11 cellular contexts compared by ENCODE assay signal in the genomic region with DNA sequence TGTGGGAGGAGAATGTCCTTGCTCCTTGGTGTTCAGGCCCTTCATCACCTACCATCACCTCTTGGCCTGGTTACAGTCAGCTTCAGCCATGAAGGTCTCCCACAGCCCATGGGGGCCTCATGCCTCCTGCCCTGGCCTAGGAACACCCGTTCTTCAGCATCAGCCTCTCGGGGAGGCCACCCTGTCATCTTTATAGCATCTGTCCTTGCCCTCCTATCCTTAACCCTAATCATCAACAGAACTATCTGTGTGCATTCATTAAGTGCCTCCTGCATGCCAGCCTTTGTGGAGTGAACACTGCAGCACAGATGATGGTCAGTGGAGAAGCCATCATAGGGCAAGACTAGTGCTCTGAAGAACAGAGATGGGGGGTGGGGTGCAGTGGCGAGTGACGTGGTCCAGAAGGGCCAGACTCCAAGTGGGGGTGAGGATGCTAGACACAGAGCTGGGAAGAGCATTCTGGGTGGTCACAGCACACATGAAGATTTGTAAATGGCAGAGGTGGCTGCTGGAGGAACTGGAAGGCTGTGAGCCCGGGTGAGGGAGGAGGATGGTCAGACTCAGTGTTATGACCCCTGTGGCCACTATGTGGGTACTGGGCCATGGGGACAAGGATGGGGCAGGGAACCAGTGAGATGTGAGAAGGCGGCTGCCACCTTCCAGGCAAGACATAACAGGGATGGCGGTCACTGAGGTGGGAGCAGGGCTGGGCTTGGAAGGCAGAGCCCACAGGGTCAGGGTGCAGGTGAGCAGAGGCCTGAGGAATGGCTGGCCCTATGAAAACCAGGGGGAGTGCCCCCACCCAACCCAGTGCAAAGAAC. TPM values are rescaled to one million over a fixed set of nuclear protein-coding genes. Genes with fewer than 3 reads are reported as not detected.
DNase-seq lines count a peak whose midpoint lies in the region; ATAC-seq and TF ChIP-seq lines count a peak whose summit lies in the region.
"Had no signal": no experiment of that assay in that cellular context is flagged by ENCODE, and none has a peak within 500 bp of the region (broad histone marks: within the 10 kb centered on the region; RNA-seq: fewer than 3 reads in every experiment).

No MANE protein-coding gene starts in this region.

- no peak overlapping the region for H3K4me3 ChIP-seq in OCI-LY1 (ENCODE audit: low read depth, low read length, poor library complexity, severe bottlenecking)
- no peak overlapping the region for H3K4me3 ChIP-seq in brain microvascular endothelial cell (ENCODE audit: low read depth, low read length)
- no peak overlapping the region for H3K4me3 ChIP-seq in ovary
- H3K4me3 ChIP-seq: lung, upper lobe of left lung had no signal

- H3K27ac Mint-ChIP-seq in CD14-positive monocyte, result peak overlapping the region in 6 of 7 donors; percentile 83 to 100 (median 96)

- H3K9me3 Mint-ChIP-seq in CD14-positive monocyte, result peaks cover 7 to 21% (median 14%) of the 10 kb centered on the region in 7 donors

- no peaks in the 10 kb centered on the region for H3K9me3 ChIP-seq in OCI-LY1 (ENCODE audit: low read length)
- no peaks in the 10 kb centered on the region for H3K9me3 ChIP-seq in ovary

- H3K27ac ChIP-seq in OCI-LY1 (ENCODE audit: low read depth, low read length, poor library complexity, severe bottlenecking) (peak overlapping the region; percentile 90), brain microvascular endothelial cell (peak overlapping the region; percentile 29), ovary (peak overlapping the region in 1 of 2 donors; percentile 96)

- WGBS in ovary, 3 donors, result 76 to 77% (median 77%) methylated on average over 7 of the region's 7 CpGs

- no peak overlapping the region for H3K9ac ChIP-seq in OCI-LY1 (ENCODE audit: low read length)

- H3K27me3 Mint-ChIP-seq in CD14-positive monocyte (ENCODE audit: low read depth in 3 of 3), result peaks cover 0 to 2% (median 2%) of the 10 kb centered on the region in 3 donors

- peaks cover 4% of the 10 kb centered on the region for H3K36me3 ChIP-seq in OCI-LY1 (ENCODE audit: insufficient read depth, low read length)
- H3K36me3 ChIP-seq in brain microvascular endothelial cell (replicated peaks), result no peaks in the 10 kb centered on the region
- H3K36me3 ChIP-seq in ovary, result no peaks in the 10 kb centered on the region
- H3K36me3 ChIP-seq: upper lobe of left lung had no signal

- DNase-seq in CD14-positive monocyte (ENCODE audit: low spot score) (no peak), brain microvascular endothelial cell (no peak), ovary (peak in 4 of 5 donors; percentile 16 to 43 (median 37)), T1000 (lab: John Stamatoyannopoulos, UW) (no peak), NCI-H2107 treated with DMSO at 0.1 percent for 48 hours (lab: John Stamatoyannopoulos, UW; ENCODE audit: unreplicated experiment) (no peak), dermis blood vessel endothelial cell (no peak)

- no peak for TF ChIP-seq EP300 in ovary (IDR thresholded peaks at IDR 0.05)

- H3K4me1 ChIP-seq in OCI-LY1 (ENCODE audit: insufficient read depth, low read length, severe bottlenecking), result peaks cover 66% of the 10 kb centered on the region
- peaks cover 6% of the 10 kb centered on the region for H3K4me1 ChIP-seq in ovary (ENCODE audit: insufficient read depth)

- H3K36me3 Mint-ChIP-seq in CD14-positive monocyte, result peaks cover 25 to 27% of the 10 kb centered on the region in 2 donors

- H3K9me2 ChIP-seq in OCI-LY1 (ENCODE audit: low read depth, low read length), result no peaks in the 10 kb centered on the region

- intact Hi-C loops in CD14-positive monocyte (cut with micrococcal nuclease) (loop anchor here (5.0 to 10.0 kb wide), 6 partner anchors 55 to 472 kb away; a partner anchor contains a TSS), ovary (cut with DNase I) (loop anchor here in 2 of 4 donors (5.0 to 10.0 kb wide), 3 partner anchors 35 to 362 kb away; a partner anchor contains a TSS)

- peaks cover 45% of the 10 kb centered on the region for H3K4me1 Mint-ChIP-seq in CD14-positive monocyte

- H2AFZ ChIP-seq in OCI-LY1 (ENCODE audit: low read length), result no peak overlapping the region

- H3K27me3 ChIP-seq in OCI-LY1 (ENCODE audit: insufficient read depth, low read length) (no peaks in the 10 kb centered on the region), brain microvascular endothelial cell (replicated peaks) (no peaks in the 10 kb centered on the region), ovary (no peaks in the 10 kb centered on the region)
- H3K27me3 ChIP-seq: upper lobe of left lung had no signal

- H3K4me3 Mint-ChIP-seq in CD14-positive monocyte, result peak overlapping the region in 1 of 2 donors; percentile 20

- H3F3A ChIP-seq in OCI-LY1 (ENCODE audit: insufficient read depth, low read length), result no peaks in the 10 kb centered on the region

- no peak for ATAC-seq in GM21360 (IDR thresholded peaks at IDR 0.05; ENCODE audit: unreplicated experiment)
- ATAC-seq: SK-N-SH treated with all-trans-retinoic acid at 6 μM for 48 hours had no signal

- H3K4me2 ChIP-seq in OCI-LY1 (ENCODE audit: low read length), result no peak overlapping the region

- TF ChIP-seq POLR2A in ovary (IDR thresholded peaks at IDR 0.05), result no peak

- H3K79me2 ChIP-seq in OCI-LY1 (ENCODE audit: insufficient read depth, low read length), result no peaks in the 10 kb centered on the region

- TF ChIP-seq CTCF in CD14-positive monocyte (IDR thresholded peaks at IDR 0.05), result no peak
- no peak for TF ChIP-seq CTCF in OCI-LY1 (IDR thresholded peaks at IDR 0.05; ENCODE audit: low read length)
- no peak for TF ChIP-seq CTCF in brain microvascular endothelial cell (IDR thresholded peaks at IDR 0.05; ENCODE audit: low read depth, low read length, missing control alignments)
- no peak for TF ChIP-seq CTCF in ovary (IDR thresholded peaks at IDR 0.05)

- in situ Hi-C loops in brain microvascular endothelial cell (cut with HindIII; ENCODE audit: low pct_ligation_motif_present, low sequenced_read_pairs), result no loop called here

- no peaks in the 10 kb centered on the region for H4K20me1 ChIP-seq in OCI-LY1 (ENCODE audit: insufficient read depth, low read length)

RNA-seq across cellular contexts. Expression of a gene that starts 3.6 kb away (rescaled TPM):
- polyA plus RNA-seq in CD14-positive monocyte (100 to 1,000 TPM; 130 to 137 TPM), ovary (10 to 100 TPM in 1 of 2 donors, 1 to 10 TPM in 1; 5.0 to 67.6 TPM)
- total RNA-seq in ovary (10 to 100 TPM; 34.0 to 50.0 (median 44.7) TPM), dermis blood vessel endothelial cell (70.2 and 74.4 TPM in 2 replicates)

RNA-seq across cellular contexts. Expression of a gene that starts 33.9 kb away (rescaled TPM):
- polyA plus RNA-seq in CD14-positive monocyte, result 10 to 100 TPM; 10.5 to 15.7 TPM
- 10 to 100 TPM; 30.5 to 66.1 (median 42.4) TPM for total RNA-seq in ovary
- polyA plus RNA-seq in ovary, result 10 to 100 TPM in 1 of 2 donors, 1 to 10 TPM in 1; 9.6 to 42.5 TPM
- total RNA-seq in dermis blood vessel endothelial cell, result not detected in 2 replicates

RNA-seq across cellular contexts. Expression of a gene that starts 41.7 kb away (rescaled TPM):
- 100 to 1,000 TPM; 290 to 469 TPM for polyA plus RNA-seq in CD14-positive monocyte
- total RNA-seq in ovary, result 10 to 100 TPM; 35.2 to 75.2 (median 40.6) TPM
- polyA plus RNA-seq in ovary, result 10 to 100 TPM in 1 of 2 donors, 1 to 10 TPM in 1; 7.5 to 46.1 TPM
- total RNA-seq in dermis blood vessel endothelial cell, result 35.4 and 52.0 TPM in 2 replicates

Comparison
In these comparisons a context has a peak if more than half of its experiments do, and no peak if none do; other contexts are left out.
1. DNase-seq: peak in ovary (4 of 5); none in CD14-positive monocyte (single experiment), brain microvascular endothelial cell (single experiment), T1000 (single experiment), NCI-H2107 treated with DMSO at 0.1 percent for 48 hours (single experiment) and dermis blood vessel endothelial cell (single experiment).
2. RNA of a gene that starts 33.9 kb away (total RNA-seq): 30.5 to 66.1 TPM in ovary; not detected in dermis blood vessel endothelial cell; every median in the first group is over 10 times any median in the second.